In genomic region chr12:105014603-105015002, GRCh38 we compare ENCODE assay signal across 19 cellular contexts.
"Had no signal": no experiment of that assay in that cellular context is flagged by ENCODE, and none has a peak within 500 bp of the region (broad histone marks: within the 10 kb centered on the region; RNA-seq: fewer than 3 reads in every experiment).

No MANE protein-coding gene starts in this region.

- DNase-seq: Karpas-422, KG1, MM.1S, NCI-H1092 treated with DMSO at 0.1 percent for 48 hours, NCI-H1436, NCI-H187, NCI-H2029, NCI-H2081 treated with DMSO at 0.1 percent for 48 hours, NCI-H2171, NCI-H226, NCI-H446, NCI-H510A, NCI-H524 treated with DMSO at 0.1 percent for 48 hours, NCI-H774, Right ventricle myocardium superior, RPMI8226, SIG-M5, SK-N-SH had no signal

- H3K27ac ChIP-seq: HL-60 had no signal
